In the genomic region with DNA sequence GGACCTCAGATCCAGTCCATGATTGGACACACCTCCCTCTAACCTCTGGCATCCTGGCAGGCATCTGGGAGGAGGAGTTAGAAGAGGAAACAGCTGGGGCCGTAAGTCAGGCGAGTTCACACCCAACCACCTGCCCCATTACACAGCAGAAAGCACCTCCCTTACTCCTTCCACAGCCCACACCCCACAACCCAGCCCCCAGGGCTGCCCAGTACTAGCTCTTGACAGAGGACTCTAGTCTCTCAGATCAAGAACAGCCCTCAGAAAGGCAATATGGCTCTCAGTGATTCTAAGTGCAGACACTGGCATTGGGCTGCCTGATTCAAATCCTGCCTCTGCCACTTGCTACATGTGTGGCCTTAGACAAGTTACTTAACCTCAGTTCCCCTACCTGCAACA, we compare ENCODE assay signal across 8 cellular contexts. TPM values are rescaled to one million over a fixed set of nuclear protein-coding genes. Genes with fewer than 3 reads are reported as not detected.
A peak's percentile ranks its signal among the peaks of the same experiment; 100 is the strongest.
DNase-seq lines count a peak whose midpoint lies in the region; ATAC-seq, FAIRE-seq and TF ChIP-seq lines count a peak whose summit lies in the region.

No MANE protein-coding gene starts in this region.

- H3K4me2 ChIP-seq in HepG2 (ENCODE audit: low read depth, low read length) = no peak overlapping the region

- TF ChIP-seq EP300 in HepG2 (IDR thresholded peaks at IDR 0.05; ENCODE audit: low read depth in 2 of 2, low read length in 2 of 2) (no peak), HepG2 (CRISPR knock-in tag; IDR thresholded peaks at IDR 0.05; ENCODE audit: borderline replicate concordance) (no peak)

- TF ChIP-seq RAD21 in HepG2 (CRISPR knock-in tag; IDR thresholded peaks at IDR 0.05) = no peak

- H3K9me3 ChIP-seq in right lobe of liver = no peaks in the 10 kb centered on the region
- H3K9me3 ChIP-seq in HepG2 (ENCODE audit: low read length) = no peaks in the 10 kb centered on the region

- H3K4me3 ChIP-seq in right lobe of liver (no peak overlapping the region), HepG2 (replicated peaks in 1 of 3; ENCODE audit: insufficient read depth in 1 of 3, low read depth in 2 of 3, low read length in 3 of 3) (no peak overlapping the region), NB4 (ENCODE audit: low read depth, low read length) (no peak overlapping the region)

- H3K36me3 ChIP-seq in right lobe of liver (no peaks in the 10 kb centered on the region), HepG2 (replicated peaks in 1 of 2; ENCODE audit: control insufficient read depth in 1 of 2, insufficient read depth in 2 of 2, low read length in 2 of 2) (no peaks in the 10 kb centered on the region)

- no peak overlapping the region for H2AFZ ChIP-seq in HepG2 (ENCODE audit: low read length)

- H3K27ac ChIP-seq in right lobe of liver = peak overlapping the region in 1 of 3 donors; percentile 9
- H3K27ac ChIP-seq in HepG2 (ENCODE audit: extremely low read length, insufficient read depth, low read length) = no peak overlapping the region

- POLR2A ChIA-PET in HepG2 (lab: Yijun Ruan, JAX) = no interaction called here

- H4K20me1 ChIP-seq in HepG2 (ENCODE audit: insufficient read depth, low read length) = no peaks in the 10 kb centered on the region; the same call in 1 of the 2 replicates

- no peak for TF ChIP-seq POLR2A in right lobe of liver (IDR thresholded peaks at IDR 0.05)
- TF ChIP-seq POLR2A in HepG2 (IDR thresholded peaks at IDR 0.05; ENCODE audit: insufficient read depth in 1 of 2, low read depth in 2 of 2, low read length in 2 of 2) = no peak
- no peak for TF ChIP-seq POLR2A in NB4 (IDR thresholded peaks at IDR 0.05; ENCODE audit: extremely low read depth, insufficient read length)

- CTCF ChIA-PET in HepG2 (lab: Yijun Ruan, JAX; ENCODE audit: low intra/inter-chr PET ratio, low total read pairs) = no interaction called here

- TF ChIP-seq CTCF in right lobe of liver (IDR thresholded peaks at IDR 0.05) (no peak), HepG2 (CRISPR knock-in tag; IDR thresholded peaks at IDR 0.05) (no peak), NB4 (IDR thresholded peaks at IDR 0.05; ENCODE audit: low read depth, low read length) (no peak)

- no peak for FAIRE-seq in HepG2 (lab: Jason Lieb, UNC)

- DNase-seq in right lobe of liver = peak in 2 of 3 donors; percentile 67 to 71
- DNase-seq in HepG2 (ENCODE audit: low spot score) = no peak
- peak; percentile 54 for DNase-seq in NB4 (ENCODE audit: low read depth)
- peak; percentile 33 for DNase-seq in glomerular visceral epithelial cell (ENCODE audit: extremely low spot score)
- DNase-seq in HPDE6-E6E7 (ENCODE audit: extremely low spot score) = no peak
- no peak for DNase-seq in foreskin melanocyte

- H3K27me3 ChIP-seq in right lobe of liver (no peaks in the 10 kb centered on the region), HepG2 (ENCODE audit: control insufficient read depth in 1 of 2, insufficient read depth in 2 of 2, low read length in 2 of 2) (0 out of 5 replicates have a peak, but pooled peaks cover 0 to 3% of the 10 kb centered on the region in 2 experiments)

- in situ Hi-C loops in HepG2 (cut with HindIII; ENCODE audit: extremely low pct_ligation_motif_present, low pct_unique_long_range_greater_than_20kb) = no loop called here

- ATAC-seq in right lobe of liver (peak; percentile 30 to 76 (median 57)), HepG2 (no peak), GM19328 (IDR thresholded peaks at IDR 0.05; ENCODE audit: unreplicated experiment) (no peak), HG02884 (IDR thresholded peaks at IDR 0.05; ENCODE audit: unreplicated experiment) (no peak)

- no TSS peak for BruUV-seq in HepG2 (replicated peaks; lab: Mats Ljungman, UMichigan)

- 60% methylated on average over 1 of the region's 2 CpGs for WGBS in right lobe of liver (ENCODE audit: insufficient coverage, low coverage, low lambda C conversion rate, missing lambda C conversion rate)
- no CpG with 5 or more reads among the region's 2 CpGs for WGBS in HepG2 (ENCODE audit: low lambda C conversion rate)

- H3K79me2 ChIP-seq in HepG2 (ENCODE audit: insufficient read depth, low read length) = no peaks in the 10 kb centered on the region

- H3K4me1 ChIP-seq in right lobe of liver = peaks cover 0 to 29% (median 3%) of the 10 kb centered on the region in 4 donors
- H3K4me1 ChIP-seq in HepG2 (ENCODE audit: insufficient read depth, low read length) = peaks cover 6% of the 10 kb centered on the region; the same call in 1 of the 2 replicates

- intact Hi-C loops in right lobe of liver (cut with DNase I) = no loop called here
- intact Hi-C loops in HepG2 (cut with micrococcal nuclease; ENCODE audit: unreplicated experiment) = no loop called here

- H3K9ac ChIP-seq in HepG2 (ENCODE audit: insufficient read depth, low read depth, low read length) = no peak overlapping the region

TF ChIP-seq in HepG2, 621 proteins besides CTCF, POLR2A, EP300 and RAD21:
- TF ChIP-seq ZNF563 (CRISPR knock-in tag; IDR thresholded peaks at IDR 0.05) = no peak
- TF ChIP-seq NFIC (IDR thresholded peaks at IDR 0.05; ENCODE audit: low read length) = no peak
- no peak for TF ChIP-seq NR3C1 (CRISPR knock-in tag; IDR thresholded peaks at IDR 0.05)
- TF ChIP-seq ZNF253 (CRISPR knock-in tag; IDR thresholded peaks at IDR 0.05; ENCODE audit: borderline replicate concordance) = no peak
- TF ChIP-seq, protein P1, sequence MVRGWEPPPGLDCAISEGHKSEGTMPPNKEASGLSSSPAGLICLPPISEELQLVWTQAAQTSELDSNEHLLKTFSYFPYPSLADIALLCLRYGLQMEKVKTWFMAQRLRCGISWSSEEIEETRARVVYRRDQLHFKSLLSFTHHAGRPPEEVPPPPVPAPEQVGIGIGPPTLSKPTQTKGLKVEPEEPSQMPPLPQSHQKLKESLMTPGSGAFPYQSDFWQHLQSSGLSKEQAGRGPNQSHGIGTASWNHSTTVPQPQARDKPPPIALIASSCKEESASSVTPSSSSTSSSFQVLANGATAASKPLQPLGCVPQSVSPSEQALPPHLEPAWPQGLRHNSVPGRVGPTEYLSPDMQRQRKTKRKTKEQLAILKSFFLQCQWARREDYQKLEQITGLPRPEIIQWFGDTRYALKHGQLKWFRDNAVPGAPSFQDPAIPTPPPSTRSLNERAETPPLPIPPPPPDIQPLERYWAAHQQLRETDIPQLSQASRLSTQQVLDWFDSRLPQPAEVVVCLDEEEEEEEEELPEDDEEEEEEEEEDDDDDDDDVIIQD (CRISPR knock-in tag; IDR thresholded peaks at IDR 0.05; ENCODE audit: low read depth) = no peak
- TF ChIP-seq, protein P2, sequence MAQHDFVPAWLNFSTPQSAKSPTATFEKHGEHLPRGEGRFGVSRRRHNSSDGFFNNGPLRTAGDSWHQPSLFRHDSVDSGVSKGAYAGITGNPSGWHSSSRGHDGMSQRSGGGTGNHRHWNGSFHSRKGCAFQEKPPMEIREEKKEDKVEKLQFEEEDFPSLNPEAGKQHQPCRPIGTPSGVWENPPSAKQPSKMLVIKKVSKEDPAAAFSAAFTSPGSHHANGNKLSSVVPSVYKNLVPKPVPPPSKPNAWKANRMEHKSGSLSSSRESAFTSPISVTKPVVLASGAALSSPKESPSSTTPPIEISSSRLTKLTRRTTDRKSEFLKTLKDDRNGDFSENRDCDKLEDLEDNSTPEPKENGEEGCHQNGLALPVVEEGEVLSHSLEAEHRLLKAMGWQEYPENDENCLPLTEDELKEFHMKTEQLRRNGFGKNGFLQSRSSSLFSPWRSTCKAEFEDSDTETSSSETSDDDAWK (CRISPR knock-in tag; IDR thresholded peaks at IDR 0.05) = no peak
- TF ChIP-seq, protein P3, sequence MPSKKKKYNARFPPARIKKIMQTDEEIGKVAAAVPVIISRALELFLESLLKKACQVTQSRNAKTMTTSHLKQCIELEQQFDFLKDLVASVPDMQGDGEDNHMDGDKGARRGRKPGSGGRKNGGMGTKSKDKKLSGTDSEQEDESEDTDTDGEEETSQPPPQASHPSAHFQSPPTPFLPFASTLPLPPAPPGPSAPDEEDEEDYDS (CRISPR knock-in tag; IDR thresholded peaks at IDR 0.05) = no peak
- TF ChIP-seq ZSCAN21 (CRISPR knock-in tag; IDR thresholded peaks at IDR 0.05; ENCODE audit: borderline replicate concordance) = no peak
- TF ChIP-seq, protein P4, sequence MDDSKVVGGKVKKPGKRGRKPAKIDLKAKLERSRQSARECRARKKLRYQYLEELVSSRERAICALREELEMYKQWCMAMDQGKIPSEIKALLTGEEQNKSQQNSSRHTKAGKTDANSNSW (CRISPR knock-in tag; IDR thresholded peaks at IDR 0.05; ENCODE audit: borderline replicate concordance) = no peak
- no peak for TF ChIP-seq DPF2 (CRISPR knock-in tag; IDR thresholded peaks at IDR 0.05; ENCODE audit: borderline replicate concordance, low read depth)
- no peak for TF ChIP-seq FOXK2 (IDR thresholded peaks at IDR 0.05)
- TF ChIP-seq ZNF33B (CRISPR knock-in tag; IDR thresholded peaks at IDR 0.05) = no peak
- TF ChIP-seq SMARCE1 (IDR thresholded peaks at IDR 0.05; ENCODE audit: borderline replicate concordance) = no peak
- no peak for TF ChIP-seq HDAC6 (IDR thresholded peaks at IDR 0.05; ENCODE audit: low read depth, low read length)
TF ChIP-seq in HepG2: peak in this region for 0.

RNA-seq across cellular contexts. Expression of a gene that starts 34.1 kb away (rescaled TPM):
- total RNA-seq in right lobe of liver = 10 to 100 TPM in 4 of 6 experiments, 1 to 10 TPM in 2; 5.7 to 48.0 (median 15.1) TPM
- total RNA-seq in HepG2 (2016; rRNA removed; fragmentation: Illumina TruSeq; extraction: Trizol) = 0.02 TPM in 1 of 2 replicates, not detected in the other
- not detected in 2 replicates for total RNA-seq in HepG2 (2016; cell fraction: cytosol; rRNA removed; fragmentation: Illumina TruSeq; extraction: Trizol; ENCODE audit: low read depth)
- total RNA-seq in HepG2 (2016; cell fraction: insoluble cytoplasmic fraction; rRNA removed; fragmentation: Illumina TruSeq; extraction: Trizol) = not detected in 2 replicates
- not detected in 2 replicates for total RNA-seq in HepG2 (2016; cell fraction: membrane; rRNA removed; fragmentation: Illumina TruSeq; extraction: Trizol)
- total RNA-seq in HepG2 (2016; cell fraction: nucleus; rRNA removed; fragmentation: Illumina TruSeq; extraction: Trizol) = not detected in 2 replicates
- polyA plus RNA-seq in HepG2 (2011; rRNA removed) = not detected in 2 replicates
- polyA plus RNA-seq in HepG2 (2011; cell fraction: cytosol; rRNA removed) = not detected in 2 replicates
- 0.07 TPM in 1 of 2 replicates, not detected in the other for polyA plus RNA-seq in HepG2 (2011; cell fraction: nucleus; rRNA removed)
- polyA plus RNA-seq in HepG2 (2012) = not detected in 2 replicates
- not detected in 2 replicates for polyA plus RNA-seq in HepG2 (2016; cell fraction: cytosol; fragmentation: Illumina TruSeq; extraction: Trizol; ENCODE audit: low read depth)
- polyA plus RNA-seq in HepG2 (2016; cell fraction: insoluble cytoplasmic fraction; fragmentation: Illumina TruSeq; extraction: Trizol; ENCODE audit: low read depth) = not detected in 2 replicates
- polyA plus RNA-seq in HepG2 (2016; cell fraction: membrane; fragmentation: Illumina TruSeq; extraction: Trizol; ENCODE audit: low read depth) = not detected in 2 replicates
- polyA plus RNA-seq in HepG2 (2016; cell fraction: nucleus; fragmentation: Illumina TruSeq; extraction: Trizol; ENCODE audit: insufficient read depth, low read depth) = not detected in 2 replicates
- polyA minus RNA-seq in HepG2 (2011; rRNA and poly(A)+ RNA removed; ENCODE audit: low replicate concordance) = 0.28 TPM in 1 of 2 replicates, not detected in the other
- polyA minus RNA-seq in HepG2 (2011; cell fraction: cytosol; rRNA and poly(A)+ RNA removed) = not detected in 2 replicates
- polyA minus RNA-seq in HepG2 (2011; cell fraction: nucleus; rRNA and poly(A)+ RNA removed) = not detected in 2 replicates

Comparison
In these comparisons a context has a peak if more than half of its experiments do, and no peak if none do; other contexts are left out.
1. ATAC-seq: peak in right lobe of liver (4 of 4); none in HepG2 (single experiment), GM19328 (single experiment) and HG02884 (single experiment).
2. DNase-seq: peak in right lobe of liver (2 of 3), NB4 (single experiment) and glomerular visceral epithelial cell (single experiment); none in HepG2 (single experiment), HPDE6-E6E7 (single experiment) and foreskin melanocyte (single experiment).
3. RNA of a gene that starts 34.1 kb away (total RNA-seq): 5.7 to 48.0 TPM in right lobe of liver; 0.02 TPM in HepG2; every median in the first group is over 4 times any median in the second.